In genomic region chr7:44038961-44039558, GRCh38 we compare ENCODE assay signal across 8 cellular contexts. TPM values are rescaled to one million over a fixed set of nuclear protein-coding genes. Genes with fewer than 3 reads are reported as not detected.
DNase-seq lines count a peak whose midpoint lies in the region; ATAC-seq and TF ChIP-seq lines count a peak whose summit lies in the region.
"Not testable (repeated sequence)": the region's sequence is repeated elsewhere in the genome, so short reads cannot be mapped to it uniquely, and the experiment has no call there.

No MANE protein-coding gene starts in this region.

- peak; percentile 65 for ATAC-seq in GM23338
- peak; percentile 53 to 66 for ATAC-seq in naive thymus-derived CD8-positive, alpha-beta T cell

- H3K9ac ChIP-seq in fibroblast of lung (ENCODE audit: insufficient read depth, low read length) = not testable (repeated sequence)

- H3K4me1 Mint-ChIP-seq in GM23338 = not testable (repeated sequence)
- H3K4me1 Mint-ChIP-seq in naive thymus-derived CD8-positive, alpha-beta T cell = peaks cover 2 to 25% (median 13%) of the 10 kb centered on the region in 4 donors

- POLR2A ChIA-PET in naive thymus-derived CD8-positive, alpha-beta T cell (lab: Charles Lee) = not testable (repeated sequence)

- H4K20me1 ChIP-seq in GM23338 (replicated peaks; ENCODE audit: insufficient read depth); fibroblast of lung (ENCODE audit: control insufficient read depth, extremely low read depth, insufficient read depth, low read length): not testable (repeated sequence)

- not testable (repeated sequence) for H3K4me1 ChIP-seq in GM23338 (ENCODE audit: insufficient read depth); fibroblast of lung (ENCODE audit: control insufficient read depth, extremely low read depth, insufficient read depth, low read length)

- not testable (repeated sequence) for H3K9me3 Mint-ChIP-seq in GM23338; naive thymus-derived CD8-positive, alpha-beta T cell

- H3K27ac Mint-ChIP-seq in GM23338 = not testable (repeated sequence)
- peak overlapping the region; percentile 68 to 97 (median 92) for H3K27ac Mint-ChIP-seq in naive thymus-derived CD8-positive, alpha-beta T cell

- H3K27ac ChIP-seq in GM23338 (ENCODE audit: low read depth); fibroblast of lung (ENCODE audit: insufficient read depth, low read length): not testable (repeated sequence)

- H3K4me3 ChIP-seq in GM23338 (peak overlapping the region; percentile 42; the same call in 1 of the 2 replicates), fibroblast of lung (replicated peaks in 1 of 4; ENCODE audit: control extremely low read depth in 1 of 4, insufficient read depth in 1 of 4, low read depth in 3 of 4, low read length in 4 of 4) (peak overlapping the region in 1 of 4 experiments; percentile 40)

- not testable (repeated sequence) for TF ChIP-seq CTCF in GM23338 (conservative IDR thresholded peaks at IDR 0.05; ENCODE audit: low read depth in 2 of 2); fibroblast of lung (conservative IDR thresholded peaks at IDR 0.05 in 1 of 2, IDR thresholded peaks at IDR 0.05 in 1 of 2; ENCODE audit: low read depth in 1 of 2, low read length in 2 of 2)

- H2AFZ ChIP-seq in GM23338 = not testable (repeated sequence)
- H2AFZ ChIP-seq in fibroblast of lung (ENCODE audit: low read length) = peak overlapping the region; percentile 59

- peak overlapping the region; percentile 69 for H3K4me3 Mint-ChIP-seq in GM23338
- peak overlapping the region; percentile 43 to 85 (median 74) for H3K4me3 Mint-ChIP-seq in naive thymus-derived CD8-positive, alpha-beta T cell

- H3K9me3 ChIP-seq in fibroblast of lung (ENCODE audit: control insufficient read depth, insufficient read depth, low read depth, low read length) = not testable (repeated sequence)

- H3K36me3 Mint-ChIP-seq in GM23338 (ENCODE audit: low read depth); naive thymus-derived CD8-positive, alpha-beta T cell: not testable (repeated sequence)

- peaks cover 18% of the 10 kb centered on the region for H3K27me3 Mint-ChIP-seq in GM23338 (ENCODE audit: insufficient read depth, low read depth, poor library complexity)
- H3K27me3 Mint-ChIP-seq in naive thymus-derived CD8-positive, alpha-beta T cell = not testable (repeated sequence)

- H3K9me2 ChIP-seq in GM23338 (ENCODE audit: insufficient read depth) = not testable (repeated sequence)

- DNase-seq in DMS53 (lab: John Stamatoyannopoulos, UW) = peak; percentile 98
- peak; percentile 65 for DNase-seq in GM23338 (ENCODE audit: low spot score)
- DNase-seq in M059J (ENCODE audit: low read depth) = peak; percentile 46
- DNase-seq in SIG-M5 treated with dmso at 0.1 percent for 504 hours (lab: John Stamatoyannopoulos, UW; ENCODE audit: unreplicated experiment) = peak; percentile 79
- DNase-seq in activated effector memory CD4-positive, alpha-beta T cell treated with anti-CD3 and anti-CD28 coated beads, Interleukin-2, amount 50 U/mL, for 16 hours = peak; percentile 90
- peak; percentile 25 to 27 for DNase-seq in fibroblast of lung (ENCODE audit: low read depth in 2 of 2)
- DNase-seq in naive thymus-derived CD8-positive, alpha-beta T cell = peak; percentile 70 to 91 (median 84)
- DNase-seq in stimulated activated CD8-positive, alpha-beta memory T cell treated with anti-CD3 and anti-CD28 coated beads, Interleukin-7, amount 100 ng/mL, for 4 hours (ENCODE audit: low read depth in 2 of 2) = peak; percentile 63 to 80

- peaks cover 24% of the 10 kb centered on the region; the same call in 1 of the 2 replicates for H3K27me3 ChIP-seq in GM23338 (ENCODE audit: insufficient read depth)
- not testable (repeated sequence) for H3K27me3 ChIP-seq in fibroblast of lung (ENCODE audit: control insufficient read depth, insufficient read depth, low read length)

- not testable (repeated sequence) for H3K36me3 ChIP-seq in GM23338 (ENCODE audit: insufficient read depth); fibroblast of lung (ENCODE audit: control insufficient read depth, insufficient read depth, low read length)

- peaks cover 10% of the 10 kb centered on the region; the same call in 1 of the 2 replicates for H3F3A ChIP-seq in GM23338 (replicated peaks; ENCODE audit: low read depth)

- not testable (repeated sequence) for H3K79me2 ChIP-seq in GM23338 (replicated peaks; ENCODE audit: insufficient read depth); fibroblast of lung (ENCODE audit: control insufficient read depth, insufficient read depth, low read length)

- H3K4me2 ChIP-seq in GM23338 (peak overlapping the region; percentile 76), fibroblast of lung (ENCODE audit: extremely low read depth, insufficient read depth, low read length) (peak overlapping the region; percentile 68)

TF ChIP-seq in GM23338, 12 proteins besides CTCF, POLR2A, EP300 and RAD21:
- TF ChIP-seq CREB1 (CRISPR knock-in tag; IDR thresholded peaks at IDR 0.05; ENCODE audit: low read depth) = 0 out of 2 replicates have a peak, but pooled peaks have one; percentile 10

RNA-seq across cellular contexts. Expression of gene DBNL, which starts 5.4 kb away (rescaled TPM):
- total RNA-seq in GM23338 (2014; rRNA removed; shearing (Covaris generic)) = 44.7 and 49.4 TPM in 2 replicates
- polyA plus RNA-seq in GM23338 (2016; fragmentation: Nextera tagmentation; extraction: Ambion mirVana) (17.1 and 18.1 TPM in 2 replicates), fibroblast of lung (86.4 and 115 TPM in 2 replicates)
- 110 and 183 TPM in 2 replicates for total RNA-seq in M059J (2014; rRNA removed; shearing (Covaris generic))
- 66.8 and 88.2 TPM in 2 replicates for total RNA-seq in fibroblast of lung
- 119 and 150 TPM in 2 replicates for polyA plus RNA-seq in fibroblast of lung (2012)
- polyA minus RNA-seq in fibroblast of lung (ENCODE audit: low replicate concordance) = 264 and 307 TPM in 2 replicates
- 100 to 1,000 TPM; 184 to 192 TPM for total RNA-seq in naive thymus-derived CD8-positive, alpha-beta T cell
- 100 to 1,000 TPM; 180 to 222 (median 218) TPM for polyA plus RNA-seq in naive thymus-derived CD8-positive, alpha-beta T cell

RNA-seq across cellular contexts. Expression of gene PGAM2, which starts 26.3 kb away (rescaled TPM):
- total RNA-seq in GM23338 (2014; rRNA removed; shearing (Covaris generic)) = 0.78 and 2.9 TPM in 2 replicates
- polyA plus RNA-seq in GM23338 (2016; fragmentation: Nextera tagmentation; extraction: Ambion mirVana) (5.1 and 7.8 TPM in 2 replicates), fibroblast of lung (not detected in 2 replicates)
- total RNA-seq in M059J (2014; rRNA removed; shearing (Covaris generic)) = 1.2 TPM in 2 replicates
- 0.26 and 0.33 TPM in 2 replicates for total RNA-seq in fibroblast of lung
- 0.18 TPM in 1 of 2 replicates, not detected in the other for polyA plus RNA-seq in fibroblast of lung (2012)
- polyA minus RNA-seq in fibroblast of lung (ENCODE audit: low replicate concordance) = not detected in 2 replicates
- 1 to 10 TPM; 3.3 to 3.9 TPM for total RNA-seq in naive thymus-derived CD8-positive, alpha-beta T cell
- not detected for polyA plus RNA-seq in naive thymus-derived CD8-positive, alpha-beta T cell

RNA-seq across cellular contexts. Expression of gene SPDYE1, which starts 41.4 kb away (rescaled TPM):
- total RNA-seq in GM23338 (2014; rRNA removed; shearing (Covaris generic)) = not detected in 2 replicates
- polyA plus RNA-seq in GM23338 (2016; fragmentation: Nextera tagmentation; extraction: Ambion mirVana) = 1.4 and 1.6 TPM in 2 replicates
- total RNA-seq in M059J (2014; rRNA removed; shearing (Covaris generic)) = not detected in 2 replicates
- under 0.01 TPM in 1 of 2 replicates, not detected in the other for total RNA-seq in fibroblast of lung
- not detected in 2 replicates for polyA plus RNA-seq in fibroblast of lung
- 0.05 and 0.10 TPM in 2 replicates for polyA plus RNA-seq in fibroblast of lung (2012)
- not detected in 2 replicates for polyA minus RNA-seq in fibroblast of lung (ENCODE audit: low replicate concordance)
- not detected for total RNA-seq in naive thymus-derived CD8-positive, alpha-beta T cell
- polyA plus RNA-seq in naive thymus-derived CD8-positive, alpha-beta T cell = under 1 TPM in 2 of 3 donors, not detected in 1; 0.12 to 0.14 TPM

RNA-seq across cellular contexts. Expression of gene POLM, which starts 43.3 kb away (rescaled TPM):
- total RNA-seq in GM23338 (2014; rRNA removed; shearing (Covaris generic)) = 19.8 and 35.4 TPM in 2 replicates
- 7.1 and 8.0 TPM in 2 replicates for polyA plus RNA-seq in GM23338 (2016; fragmentation: Nextera tagmentation; extraction: Ambion mirVana)
- total RNA-seq in M059J (2014; rRNA removed; shearing (Covaris generic)) = 18.0 and 33.6 TPM in 2 replicates
- 11.0 and 12.7 TPM in 2 replicates for total RNA-seq in fibroblast of lung
- polyA plus RNA-seq in fibroblast of lung = 4.9 and 5.9 TPM in 2 replicates
- polyA plus RNA-seq in fibroblast of lung (2012) = 5.7 and 7.1 TPM in 2 replicates
- 13.0 and 18.5 TPM in 2 replicates for polyA minus RNA-seq in fibroblast of lung (ENCODE audit: low replicate concordance)
- total RNA-seq in naive thymus-derived CD8-positive, alpha-beta T cell = 100 to 1,000 TPM in 1 of 2 experiments, 10 to 100 TPM in 1; 96.4 to 106 TPM
- polyA plus RNA-seq in naive thymus-derived CD8-positive, alpha-beta T cell = 10 to 100 TPM; 11.1 to 24.8 (median 15.0) TPM

Comparison
In these comparisons a context has a peak if more than half of its experiments do, and no peak if none do; other contexts are left out.
1. DNase-seq: peak in every context shown above with its lines; median percentile 98 in DMS53; 90 in activated effector memory CD4-positive, alpha-beta T cell treated with anti-CD3 and anti-CD28 coated beads, Interleukin-2, amount 50 U/mL, for 16 hours; 84 in naive thymus-derived CD8-positive, alpha-beta T cell; 79 in SIG-M5 treated with dmso at 0.1 percent for 504 hours; 72 in stimulated activated CD8-positive, alpha-beta memory T cell treated with anti-CD3 and anti-CD28 coated beads, Interleukin-7, amount 100 ng/mL, for 4 hours; 65 in GM23338; 46 in M059J; 26 in fibroblast of lung.